In genomic region chr2:150620371-150620770, GRCh38 we compare ENCODE assay signal across 1 cellular context.
TF ChIP-seq lines count a peak whose summit lies in the region.

No MANE protein-coding gene starts in this region.

TF ChIP-seq in IMR-90, 13 proteins besides CTCF, POLR2A, EP300 and RAD21:
- TF ChIP-seq MAFK (IDR thresholded peaks at IDR 0.05; ENCODE audit: low read depth, low read length), result no peak
- no peak for TF ChIP-seq CHD1 (IDR thresholded peaks at IDR 0.05; ENCODE audit: low read depth, low read length)
- TF ChIP-seq USF2 (IDR thresholded peaks at IDR 0.05; ENCODE audit: low read depth, low read length), result no peak
